ENCODE assay signal across 17 cellular contexts in genomic region chr17:56661906-56662305, GRCh38.
DNase-seq lines count a peak whose midpoint lies in the region; ATAC-seq, FAIRE-seq and TF ChIP-seq lines count a peak whose summit lies in the region.
"Had no signal": no experiment of that assay in that cellular context is flagged by ENCODE, and none has a peak within 500 bp of the region (broad histone marks: within the 10 kb centered on the region; RNA-seq: fewer than 3 reads in every experiment).

No MANE protein-coding gene starts in this region.

- no peak overlapping the region for H3K4me3 ChIP-seq in LNCaP clone FGC (ENCODE audit: low read depth, low read length)
- H3K4me3 ChIP-seq: GM23248, HAP-1, MG63 had no signal

- no peak for TF ChIP-seq POLR2A in GM12891 (IDR thresholded peaks at IDR 0.05; ENCODE audit: low read depth, low read length)

- TF ChIP-seq CTCF in LNCaP clone FGC (IDR thresholded peaks at IDR 0.05; ENCODE audit: control insufficient read depth, extremely low read depth, insufficient read depth), result peak; percentile 28; the same call in 1 of the 2 replicates
- peak; percentile 41; the same call in 1 of the 2 replicates for TF ChIP-seq CTCF in VCaP (conservative IDR thresholded peaks at IDR 0.05)

- no peak for FAIRE-seq in GM12891 (lab: Jason Lieb, UNC)
- FAIRE-seq: HepG2 had no signal

- DNase-seq in DMS 273 (lab: John Stamatoyannopoulos, UW; ENCODE audit: unreplicated experiment) (peak; percentile 9), DMS 273 treated with DMSO at 0.1 percent for 48 hours (lab: John Stamatoyannopoulos, UW) (no peak), HCEC 1CT (peak; percentile 9), LNCaP clone FGC (ENCODE audit: low read depth) (no peak), EL (no peak), GM12891 (ENCODE audit: insufficient read length, low spot score) (no peak)
- DNase-seq: GM23248, KG1, MG63, NCI-H1105 treated with DMSO at 0.1 percent for 48 hours, NCI-H1694, NCI-H774 had no signal

- no peak overlapping the region for H3K27ac ChIP-seq in VCaP
- H3K27ac ChIP-seq: 22Rv1, GM23248 had no signal

- ATAC-seq in HG03378 (IDR thresholded peaks at IDR 0.05; ENCODE audit: unreplicated experiment), result no peak
- ATAC-seq: HepG2 had no signal

TF ChIP-seq in GM12891, 5 proteins besides CTCF, POLR2A, EP300 and RAD21:
- TF ChIP-seq TAF1 (IDR thresholded peaks at IDR 0.05; ENCODE audit: low read depth, low read length) (no peak), POU2F2 (IDR thresholded peaks at IDR 0.05; ENCODE audit: low read depth, low read length) (no peak), PAX5 (IDR thresholded peaks at IDR 0.05; ENCODE audit: insufficient read depth, low read length, severe bottlenecking) (no peak), SPI1 (IDR thresholded peaks at IDR 0.05; ENCODE audit: low read depth, low read length) (no peak), POLR2AphosphoS5 (IDR thresholded peaks at IDR 0.05; ENCODE audit: low read depth, low read length) (no peak)

Comparison
In these comparisons a context has a peak if more than half of its experiments do, and no peak if none do; other contexts are left out.
1. DNase-seq: peak in DMS 273 (single experiment) and HCEC 1CT (single experiment); none in DMS 273 treated with DMSO at 0.1 percent for 48 hours (single experiment), LNCaP clone FGC (single experiment), EL (single experiment) and GM12891 (single experiment).